Comparison of ENCODE assay signal across 12 cellular contexts in the genomic region with DNA sequence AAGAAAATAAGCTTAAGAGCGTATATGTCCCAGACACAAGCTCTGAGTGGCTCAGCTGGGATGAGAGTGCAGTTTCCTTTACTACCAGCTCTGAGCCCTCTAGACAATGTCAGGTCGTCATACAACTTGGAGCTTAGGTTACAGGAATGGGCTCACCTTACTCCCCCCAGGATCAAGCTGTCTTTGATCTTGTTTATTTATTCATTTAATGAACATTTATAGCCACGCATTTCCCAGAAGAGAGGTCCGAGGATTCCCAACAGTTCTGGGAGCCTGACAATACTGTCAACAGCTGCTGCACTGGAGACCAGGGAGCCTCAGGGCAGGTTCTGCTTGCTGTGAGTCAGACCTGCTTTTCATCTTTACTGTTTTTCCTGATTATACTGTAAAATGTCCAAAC.
DNase-seq lines count a peak whose midpoint lies in the region; ATAC-seq and TF ChIP-seq lines count a peak whose summit lies in the region.
"Had no signal": no experiment of that assay in that cellular context is flagged by ENCODE, and none has a peak within 500 bp of the region (broad histone marks: within the 10 kb centered on the region; RNA-seq: fewer than 3 reads in every experiment).

No MANE protein-coding gene starts in this region.

- no peak overlapping the region for H3K9ac ChIP-seq in PC-3 (ENCODE audit: low read length)

- peaks cover 3% of the 10 kb centered on the region for H3K9me3 Mint-ChIP-seq in activated CD4-positive, alpha-beta memory T cell treated with anti-CD3 and anti-CD28 coated beads, Interleukin-2, amount 10 ng/mL, durations not matched to agents 7 days and 5 days
- no peaks in the 10 kb centered on the region for H3K9me3 Mint-ChIP-seq in activated CD4-positive, alpha-beta memory T cell treated with anti-CD3 and anti-CD28 coated beads for 36 hours
- H3K9me3 Mint-ChIP-seq: activated CD8-positive, alpha-beta T cell treated with anti-CD3 and anti-CD28 coated beads for 36 hours; activated naive CD4-positive, alpha-beta T cell treated with anti-CD3 and anti-CD28 coated beads for 36 hours had no signal

- H3K9me3 ChIP-seq in PC-3 (ENCODE audit: low read length): no peaks in the 10 kb centered on the region

- no peaks in the 10 kb centered on the region for H3F3A ChIP-seq in PC-3 (ENCODE audit: low read length, unreplicated experiment)

- no peak overlapping the region; the same call in 1 of the 2 replicates for H3K27ac ChIP-seq in PC-3 (ENCODE audit: low read length)

- H2AFZ ChIP-seq in PC-3 (ENCODE audit: low read length): peak overlapping the region; percentile 60

- BruUV-seq in PC-3 (replicated peaks; lab: Mats Ljungman, UMichigan): no TSS peak

- H3K79me2 ChIP-seq in PC-3 (ENCODE audit: low read length): no peaks in the 10 kb centered on the region

- POLR2A ChIA-PET in PC-3 (lab: Charles Lee; ENCODE audit: unreplicated experiment): no interaction called here
- POLR2A ChIA-PET in activated CD4-positive, alpha-beta memory T cell treated with anti-CD3 and anti-CD28 coated beads, Interleukin-2, amount 10 ng/mL, durations not matched to agents 7 days and 5 days (lab: Charles Lee): no interaction called here
- POLR2A ChIA-PET in activated CD4-positive, alpha-beta memory T cell treated with anti-CD3 and anti-CD28 coated beads for 36 hours (lab: Charles Lee): no interaction called here

- ATAC-seq in Right ventricle myocardium superior (ENCODE audit: poor library complexity) (peak; percentile 36), left cardiac atrium (no peak), PC-3 (peak; percentile 96), HG02763 (IDR thresholded peaks at IDR 0.05; ENCODE audit: unreplicated experiment) (no peak)
- ATAC-seq: activated CD8-positive, alpha-beta T cell treated with anti-CD3 and anti-CD28 coated beads for 36 hours had no signal

- H3K27me3 Mint-ChIP-seq in activated CD4-positive, alpha-beta memory T cell treated with anti-CD3 and anti-CD28 coated beads, Interleukin-2, amount 10 ng/mL, durations not matched to agents 7 days and 5 days: no peaks in the 10 kb centered on the region
- no peaks in the 10 kb centered on the region for H3K27me3 Mint-ChIP-seq in activated CD4-positive, alpha-beta memory T cell treated with anti-CD3 and anti-CD28 coated beads for 36 hours
- H3K27me3 Mint-ChIP-seq: activated CD8-positive, alpha-beta T cell treated with anti-CD3 and anti-CD28 coated beads for 36 hours had no signal

- peak overlapping the region; percentile 63 for H3K4me2 ChIP-seq in PC-3 (ENCODE audit: low read length)

- no peaks in the 10 kb centered on the region for H3K36me3 Mint-ChIP-seq in activated CD4-positive, alpha-beta memory T cell treated with anti-CD3 and anti-CD28 coated beads, Interleukin-2, amount 10 ng/mL, durations not matched to agents 7 days and 5 days (ENCODE audit: low read depth)
- H3K36me3 Mint-ChIP-seq in activated CD4-positive, alpha-beta memory T cell treated with anti-CD3 and anti-CD28 coated beads for 36 hours: no peaks in the 10 kb centered on the region

- H3K4me3 ChIP-seq in PC-3 (ENCODE audit: low read length): peak overlapping the region; percentile 40; the same call in 1 of the 2 replicates

- H4K20me1 ChIP-seq in PC-3 (ENCODE audit: low read length): no peaks in the 10 kb centered on the region

- DNase-seq in Right ventricle myocardium superior (peak; percentile 31), left cardiac atrium (no peak), PC-3 (peak; percentile 68), foreskin melanocyte (peak; percentile 33), middle frontal gyrus (ENCODE audit: extremely low spot score, low spot score) (no peak)
- DNase-seq in activated CD4-positive, alpha-beta memory T cell treated with anti-CD3 and anti-CD28 coated beads, Interleukin-2, amount 10 ng/mL, durations not matched to agents 7 days and 5 days: no peak
- no peak for DNase-seq in activated CD4-positive, alpha-beta memory T cell treated with anti-CD3 and anti-CD28 coated beads for 36 hours
- DNase-seq: activated CD8-positive, alpha-beta T cell treated with anti-CD3 and anti-CD28 coated beads for 36 hours; activated naive CD4-positive, alpha-beta T cell treated with anti-CD3 and anti-CD28 coated beads for 36 hours; occipital lobe; stimulated activated CD4-positive, alpha-beta T cell treated with anti-CD3 and anti-CD28 coated beads, Interleukin-4, amount 100 ng/mL, for 1 hour had no signal

- H3K27ac Mint-ChIP-seq in activated CD4-positive, alpha-beta memory T cell treated with anti-CD3 and anti-CD28 coated beads, Interleukin-2, amount 10 ng/mL, durations not matched to agents 7 days and 5 days: no peak overlapping the region
- no peak overlapping the region for H3K27ac Mint-ChIP-seq in activated CD4-positive, alpha-beta memory T cell treated with anti-CD3 and anti-CD28 coated beads for 36 hours
- H3K27ac Mint-ChIP-seq: activated CD8-positive, alpha-beta T cell treated with anti-CD3 and anti-CD28 coated beads for 36 hours; activated naive CD4-positive, alpha-beta T cell treated with anti-CD3 and anti-CD28 coated beads for 36 hours had no signal

- H3K9me2 ChIP-seq in PC-3 (replicated peaks; ENCODE audit: low read length): no peaks in the 10 kb centered on the region

- intact Hi-C loops in Right ventricle myocardium superior (cut with DNase I): no loop called here
- intact Hi-C loops in left cardiac atrium (cut with DNase I): no loop called here
- intact Hi-C loops in PC-3 (cut with micrococcal nuclease): loop anchor here (10.0 kb wide), 1 partner anchor 374 kb away; a partner anchor contains a TSS
- intact Hi-C loops in activated CD4-positive, alpha-beta memory T cell treated with anti-CD3 and anti-CD28 coated beads for 36 hours (cut with micrococcal nuclease): no loop called here

- H3K4me1 ChIP-seq in PC-3 (ENCODE audit: insufficient read depth, low read length): peaks cover 14% of the 10 kb centered on the region; the same call in 1 of the 2 replicates

- TF ChIP-seq CTCF in PC-3 (conservative IDR thresholded peaks at IDR 0.05; ENCODE audit: low read depth, low read length): no peak

- H3K4me1 Mint-ChIP-seq in activated CD4-positive, alpha-beta memory T cell treated with anti-CD3 and anti-CD28 coated beads, Interleukin-2, amount 10 ng/mL, durations not matched to agents 7 days and 5 days: no peaks in the 10 kb centered on the region
- no peaks in the 10 kb centered on the region for H3K4me1 Mint-ChIP-seq in activated CD4-positive, alpha-beta memory T cell treated with anti-CD3 and anti-CD28 coated beads for 36 hours (ENCODE audit: low read depth)

- no peaks in the 10 kb centered on the region for H3K36me3 ChIP-seq in PC-3 (ENCODE audit: low read depth, low read length)

- CTCF ChIA-PET in PC-3 (lab: Charles Lee): interaction anchor here (0.6 kb wide), 1 partner anchor 987 kb away, joined by 3 read pairs; no protein-coding TSS in a partner anchor
- CTCF ChIA-PET in activated CD4-positive, alpha-beta memory T cell treated with anti-CD3 and anti-CD28 coated beads, Interleukin-2, amount 10 ng/mL, durations not matched to agents 7 days and 5 days (lab: Charles Lee): no interaction called here
- CTCF ChIA-PET in activated CD4-positive, alpha-beta memory T cell treated with anti-CD3 and anti-CD28 coated beads for 36 hours (lab: Charles Lee): no interaction called here

- H3K27me3 ChIP-seq in PC-3 (ENCODE audit: low read length): no peaks in the 10 kb centered on the region

- H3K4me3 Mint-ChIP-seq in activated CD4-positive, alpha-beta memory T cell treated with anti-CD3 and anti-CD28 coated beads, Interleukin-2, amount 10 ng/mL, durations not matched to agents 7 days and 5 days: no peak overlapping the region
- H3K4me3 Mint-ChIP-seq in activated CD4-positive, alpha-beta memory T cell treated with anti-CD3 and anti-CD28 coated beads for 36 hours: no peak overlapping the region
- H3K4me3 Mint-ChIP-seq: activated CD8-positive, alpha-beta T cell treated with anti-CD3 and anti-CD28 coated beads for 36 hours; activated naive CD4-positive, alpha-beta T cell treated with anti-CD3 and anti-CD28 coated beads for 36 hours had no signal

Comparison
In these comparisons a context has a peak if more than half of its experiments do, and no peak if none do; other contexts are left out.
1. ATAC-seq: peak in Right ventricle myocardium superior (single experiment) and PC-3 (single experiment); none in left cardiac atrium (0 of 2) and HG02763 (single experiment).
2. DNase-seq: peak in Right ventricle myocardium superior (single experiment), PC-3 (single experiment) and foreskin melanocyte (single experiment); none in left cardiac atrium (single experiment), middle frontal gyrus (single experiment), activated CD4-positive, alpha-beta memory T cell treated with anti-CD3 and anti-CD28 coated beads, Interleukin-2, amount 10 ng/mL, durations not matched to agents 7 days and 5 days (single experiment) and activated CD4-positive, alpha-beta memory T cell treated with anti-CD3 and anti-CD28 coated beads for 36 hours (single experiment).